Comparison of ENCODE assay signal across 8 cellular contexts in genomic region chr11:57424802-57425564, GRCh38. TPM values are rescaled to one million over a fixed set of nuclear protein-coding genes. Genes with fewer than 3 reads are reported as not detected.
A peak's percentile ranks its signal among the peaks of the same experiment; 100 is the strongest.
DNase-seq lines count a peak whose midpoint lies in the region; ATAC-seq and TF ChIP-seq lines count a peak whose summit lies in the region.

No MANE protein-coding gene starts in this region.

- intact Hi-C loops in Calu3 (cut with micrococcal nuclease; ENCODE audit: unreplicated experiment) = no loop called here

- peak; percentile 91 for ATAC-seq in GM19463 (IDR thresholded peaks at IDR 0.05; ENCODE audit: unreplicated experiment)
- peak; percentile 95 for ATAC-seq in HG03575 (IDR thresholded peaks at IDR 0.05; ENCODE audit: extremely low read depth, insufficient number of reproducible peaks, low FRiP score, unreplicated experiment)

- H3K4me3 Mint-ChIP-seq in Calu3 (ENCODE audit: low read depth, unreplicated experiment) = peak overlapping the region; percentile 78

- peaks cover 46% of the 10 kb centered on the region for H3K4me1 Mint-ChIP-seq in Calu3 (ENCODE audit: low read depth, unreplicated experiment)

- H3K9me3 Mint-ChIP-seq in Calu3 (ENCODE audit: low read depth, unreplicated experiment) = no peaks in the 10 kb centered on the region

- H3K36me3 Mint-ChIP-seq in Calu3 (ENCODE audit: insufficient read depth, unreplicated experiment) = peaks cover 54% of the 10 kb centered on the region

- BruUV-seq in Calu3 (replicated peaks; lab: Mats Ljungman, UMichigan) = no TSS peak

- peak; percentile 24 for DNase-seq in Calu3
- peak; percentile 69 for DNase-seq in T-helper 9 cell
- DNase-seq in astrocyte of the cerebellum (ENCODE audit: low read depth) = peak; percentile 54
- peak; percentile 45 for DNase-seq in kidney glomerular epithelial cell (lab: John Stamatoyannopoulos, UW)
- DNase-seq in stimulated activated CD4-positive, alpha-beta T cell treated with anti-CD3 and anti-CD28 coated beads, Interleukin-2, amount 100 ng/mL, for 48 hours = peak; percentile 77 to 80
- DNase-seq in NCI-H2196 treated with DMSO at 0.1 percent for 48 hours (lab: John Stamatoyannopoulos, UW; ENCODE audit: unreplicated experiment) = no peak

- no peaks in the 10 kb centered on the region for H3K27me3 Mint-ChIP-seq in Calu3 (ENCODE audit: unreplicated experiment)

- in situ Hi-C loops in astrocyte of the cerebellum (cut with HindIII; ENCODE audit: low sequenced_read_pairs) = no loop called here

- TF ChIP-seq CTCF in Calu3 (IDR thresholded peaks at IDR 0.05; ENCODE audit: unreplicated experiment) = no peak
- TF ChIP-seq CTCF in astrocyte of the cerebellum (IDR thresholded peaks at IDR 0.05; ENCODE audit: low read depth, low read length, missing control alignments) = no peak

- H3K4me3 ChIP-seq in astrocyte of the cerebellum (ENCODE audit: low read depth, low read length) = no peak overlapping the region

- no peak overlapping the region for H3K27ac Mint-ChIP-seq in Calu3 (ENCODE audit: unreplicated experiment)

- CTCF ChIA-PET in Calu3 (lab: Charles Lee) = interaction anchor here (0.6 to 1.5 kb wide), 4 partner anchors 8 to 79 kb away, joined by 4 to 11 read pairs (median 6); no protein-coding TSS in a partner anchor

RNA-seq across cellular contexts. Expression of gene SLC43A3, which starts 1.9 kb away (rescaled TPM):
- total RNA-seq in Calu3 (2022) = 91.8 and 127 TPM in 2 replicates

RNA-seq across cellular contexts. Expression of gene PRG2, which starts 34.5 kb away (rescaled TPM):
- not detected in 2 replicates for total RNA-seq in Calu3 (2022)

RNA-seq across cellular contexts. Expression of gene RTN4RL2, which starts 35.3 kb away (rescaled TPM):
- 1.9 and 3.6 TPM in 2 replicates for total RNA-seq in Calu3 (2022)

RNA-seq across cellular contexts. Expression of gene PRG3, which starts 44.0 kb away (rescaled TPM):
- not detected in 2 replicates for total RNA-seq in Calu3 (2022)
